1 cellular context compared by ENCODE assay signal in genomic region chr18:50297621-50298442, GRCh38.
TF ChIP-seq lines count a peak whose summit lies in the region.

No MANE protein-coding gene starts in this region.

TF ChIP-seq in H1, 55 proteins besides CTCF, POLR2A, EP300 and RAD21 (continued from another document):
- peak; percentile 86 to 97; a peak in 3 of 4 replicates for TF ChIP-seq SIN3A (conservative IDR thresholded peaks at IDR 0.05 in 1 of 2, IDR thresholded peaks at IDR 0.05 in 1 of 2; ENCODE audit: low read depth in 1 of 2, low read length in 2 of 2)
- no peak for TF ChIP-seq KDM5A (IDR thresholded peaks at IDR 0.05; ENCODE audit: low read length)
